In genomic region chr22:47739616-47740015, GRCh38 we compare ENCODE assay signal across 24 cellular contexts.
"Had no signal": no experiment of that assay in that cellular context is flagged by ENCODE, and none has a peak within 500 bp of the region (broad histone marks: within the 10 kb centered on the region; RNA-seq: fewer than 3 reads in every experiment).

No MANE protein-coding gene starts in this region.

- H3K27ac Mint-ChIP-seq: naive thymus-derived CD4-positive, alpha-beta T cell; nephron progenitor cell; neural progenitor cell; progenitor cell of endocrine pancreas; stimulated activated memory B cell treated with anti-CD40 and anti-IgM and Interleukin-4, amounts not matched to agents 10 μg/mL and 1 μg/mL and 100 μg/mL, for 72 hours; stimulated activated naive CD8-positive, alpha-beta T cell treated with anti-CD3 and anti-CD28 coated beads, Interleukin-15, amount 100 ng/mL, for 72 hours had no signal

- H3K36me3 ChIP-seq: heart right ventricle, left ventricle myocardium inferior, neural progenitor cell, ovary, right atrium auricular region, right lobe of liver, upper lobe of right lung had no signal

- H3K4me3 Mint-ChIP-seq: naive thymus-derived CD4-positive, alpha-beta T cell; nephron progenitor cell; neural progenitor cell; stimulated activated memory B cell treated with anti-CD40 and anti-IgM and Interleukin-4, amounts not matched to agents 10 μg/mL and 1 μg/mL and 100 μg/mL, for 72 hours; stimulated activated naive CD8-positive, alpha-beta T cell treated with anti-CD3 and anti-CD28 coated beads, Interleukin-15, amount 100 ng/mL, for 72 hours had no signal

- H3K4me2 ChIP-seq: hepatocyte, neural progenitor cell, smooth muscle cell had no signal

- H3K4me1 ChIP-seq: heart right ventricle, left ventricle myocardium inferior, right atrium auricular region, right lobe of liver, upper lobe of right lung had no signal

- H3K9ac ChIP-seq: neural progenitor cell had no signal

- H3K9me3 ChIP-seq: heart right ventricle, left ventricle myocardium inferior, mucosa of descending colon, ovary, right atrium auricular region, right lobe of liver, upper lobe of right lung had no signal

- H3K27ac ChIP-seq: heart right ventricle, hepatocyte, left ventricle myocardium inferior, neural progenitor cell, ovary, right atrium auricular region, right lobe of liver, upper lobe of right lung had no signal

- H3K27me3 ChIP-seq: hepatocyte, neural progenitor cell, ovary, right atrium auricular region, right lobe of liver had no signal

- ATAC-seq: heart right ventricle; left colon; mucosa of descending colon; naive thymus-derived CD4-positive, alpha-beta T cell; right lobe of liver; stimulated activated memory B cell treated with anti-CD40 and anti-IgM and Interleukin-4, amounts not matched to agents 10 μg/mL and 1 μg/mL and 100 μg/mL, for 72 hours; stimulated activated naive CD8-positive, alpha-beta T cell treated with anti-CD3 and anti-CD28 coated beads, Interleukin-15, amount 100 ng/mL, for 72 hours had no signal

- DNase-seq: heart right ventricle; left colon; left ventricle myocardium inferior; midbrain; mucosa of descending colon; naive thymus-derived CD4-positive, alpha-beta T cell; nephron progenitor cell; ovary; right lobe of liver; stimulated activated CD4-positive, alpha-beta T cell treated with anti-CD3 and anti-CD28 coated beads, Interleukin-1b, Interleukin-23, amount 100 ng/mL, for 48 hours; stimulated activated CD4-positive, alpha-beta T cell treated with anti-CD3 and anti-CD28 coated beads, Interleukin-2, amount 100 ng/mL, for 48 hours; stimulated activated CD4-positive, alpha-beta T cell treated with anti-CD3 and anti-CD28 coated beads, Interleukin-4, amount 100 ng/mL, for 4 hours; stimulated activated CD8-positive, alpha-beta memory T cell treated with anti-CD3 and anti-CD28 coated beads, Interleukin-4, amount 100 ng/mL, for 48 hours; stimulated activated naive CD4-positive, alpha-beta T cell treated with Interleukin-2 at 50 U/mL for 16 hours; stimulated activated naive CD8-positive, alpha-beta T cell treated with anti-CD3 and anti-CD28 coated beads, Interleukin-15, amount 100 ng/mL, for 72 hours; trophoblast cell; upper lobe of right lung had no signal

- H3K9me3 Mint-ChIP-seq: nephron progenitor cell; stimulated activated memory B cell treated with anti-CD40 and anti-IgM and Interleukin-4, amounts not matched to agents 10 μg/mL and 1 μg/mL and 100 μg/mL, for 72 hours; stimulated activated naive CD8-positive, alpha-beta T cell treated with anti-CD3 and anti-CD28 coated beads, Interleukin-15, amount 100 ng/mL, for 72 hours had no signal

- H2AFZ ChIP-seq: hepatocyte, neural progenitor cell had no signal

- H3K4me1 Mint-ChIP-seq: naive thymus-derived CD4-positive, alpha-beta T cell; stimulated activated memory B cell treated with anti-CD40 and anti-IgM and Interleukin-4, amounts not matched to agents 10 μg/mL and 1 μg/mL and 100 μg/mL, for 72 hours; stimulated activated naive CD8-positive, alpha-beta T cell treated with anti-CD3 and anti-CD28 coated beads, Interleukin-15, amount 100 ng/mL, for 72 hours had no signal

- H3K36me3 Mint-ChIP-seq: naive thymus-derived CD4-positive, alpha-beta T cell; neural progenitor cell; stimulated activated memory B cell treated with anti-CD40 and anti-IgM and Interleukin-4, amounts not matched to agents 10 μg/mL and 1 μg/mL and 100 μg/mL, for 72 hours had no signal

- H3K4me3 ChIP-seq: heart right ventricle, hepatocyte, left ventricle myocardium inferior, lung, mucosa of descending colon, neural progenitor cell, ovary, right atrium auricular region, right lobe of liver, smooth muscle cell, upper lobe of right lung had no signal
